ENCODE assay signal across 7 cellular contexts in genomic region chr15:41494190-41494921, GRCh38. TPM values are rescaled to one million over a fixed set of nuclear protein-coding genes. Genes with fewer than 3 reads are reported as not detected.
DNase-seq lines count a peak whose midpoint lies in the region; TF ChIP-seq lines count a peak whose summit lies in the region.

No MANE protein-coding gene starts in this region.

- no peaks in the 10 kb centered on the region for H3K36me3 ChIP-seq in H7 (replicated peaks; ENCODE audit: control insufficient read depth, insufficient read depth, low read length)
- H3K36me3 ChIP-seq in MM.1S (replicated peaks; ENCODE audit: insufficient read depth, low read length), result no peaks in the 10 kb centered on the region
- no peaks in the 10 kb centered on the region for H3K36me3 ChIP-seq in iPS-20b (ENCODE audit: insufficient read depth, low read depth, low read length)

- no peaks in the 10 kb centered on the region for H3K9me2 ChIP-seq in MM.1S (replicated peaks; ENCODE audit: insufficient read depth, low read length)

- no peaks in the 10 kb centered on the region for H3K36me3 Mint-ChIP-seq in activated naive CD4-positive, alpha-beta T cell treated with anti-CD3 and anti-CD28 coated beads for 36 hours (ENCODE audit: low read depth)

- H3K4me2 ChIP-seq in MM.1S (ENCODE audit: low read depth, low read length), result peak overlapping the region; percentile 99

- CTCF ChIA-PET in activated naive CD4-positive, alpha-beta T cell treated with anti-CD3 and anti-CD28 coated beads for 36 hours (lab: Charles Lee), result interaction anchor here (0.8 to 1.1 kb wide), 2 partner anchors 29 to 367 kb away, joined by 3 read pairs; no protein-coding TSS in a partner anchor

- peak overlapping the region; percentile 60 for H3K4me3 ChIP-seq in GM12865 (ENCODE audit: low read depth, low read length)
- peak overlapping the region; percentile 59 for H3K4me3 ChIP-seq in H7 (ENCODE audit: insufficient read depth, low read depth, low read length)
- peak overlapping the region; percentile 64 for H3K4me3 ChIP-seq in MM.1S (ENCODE audit: low read length)
- peak overlapping the region; percentile 49; the same call in 1 of the 2 replicates for H3K4me3 ChIP-seq in iPS-20b (ENCODE audit: low read length)

- no peak overlapping the region; the same call in 1 of the 2 replicates for H3K9ac ChIP-seq in MM.1S (ENCODE audit: low read length)
- no peak overlapping the region for H3K9ac ChIP-seq in iPS-20b (ENCODE audit: low read depth, low read length)

- DNase-seq in GM12865 (ENCODE audit: low read depth) (peak; percentile 52), H7 (peak; percentile 93), MM.1S (peak; percentile 48), NCI-H187 treated with DMSO at 0.1 percent for 48 hours (lab: John Stamatoyannopoulos, UW) (no peak)
- DNase-seq in activated naive CD4-positive, alpha-beta T cell treated with anti-CD3 and anti-CD28 coated beads for 36 hours, result peak; percentile 53
- peak; percentile 43 to 56 for DNase-seq in stimulated activated CD4-positive, alpha-beta T cell treated with anti-CD3 and anti-CD28 coated beads, Interleukin-2, amount 100 ng/mL, for 24 hours

- peak overlapping the region; percentile 59 for H3K4me3 Mint-ChIP-seq in activated naive CD4-positive, alpha-beta T cell treated with anti-CD3 and anti-CD28 coated beads for 36 hours

- no peaks in the 10 kb centered on the region for H4K20me1 ChIP-seq in MM.1S (ENCODE audit: insufficient read depth, low read length)

- H3K27me3 Mint-ChIP-seq in activated naive CD4-positive, alpha-beta T cell treated with anti-CD3 and anti-CD28 coated beads for 36 hours (ENCODE audit: low read depth), result peaks cover 48% of the 10 kb centered on the region

- no peak overlapping the region for H3K27ac Mint-ChIP-seq in activated naive CD4-positive, alpha-beta T cell treated with anti-CD3 and anti-CD28 coated beads for 36 hours

- no peaks in the 10 kb centered on the region for H3K9me3 Mint-ChIP-seq in activated naive CD4-positive, alpha-beta T cell treated with anti-CD3 and anti-CD28 coated beads for 36 hours

- no peaks in the 10 kb centered on the region for H3K9me3 ChIP-seq in MM.1S (replicated peaks; ENCODE audit: insufficient read depth, low read length)
- H3K9me3 ChIP-seq in iPS-20b (ENCODE audit: insufficient read depth, low read depth, low read length), result no peaks in the 10 kb centered on the region

- H3K4me1 ChIP-seq in MM.1S (ENCODE audit: low read length) (peaks cover 5% of the 10 kb centered on the region; the same call in 1 of the 2 replicates), iPS-20b (ENCODE audit: insufficient read depth, low read length) (no peaks in the 10 kb centered on the region; the same call in 1 of the 2 replicates)

- peaks cover 12% of the 10 kb centered on the region; the same call in 1 of the 2 replicates for H3F3A ChIP-seq in MM.1S (ENCODE audit: insufficient read depth, low read length)

- peak overlapping the region; percentile 80 for H2AFZ ChIP-seq in MM.1S (ENCODE audit: low read length)

- H3K4me1 Mint-ChIP-seq in activated naive CD4-positive, alpha-beta T cell treated with anti-CD3 and anti-CD28 coated beads for 36 hours (ENCODE audit: low read depth), result peaks cover 32% of the 10 kb centered on the region

- no peak overlapping the region for H3K27ac ChIP-seq in MM.1S (ENCODE audit: low read length)
- no peak overlapping the region for H3K27ac ChIP-seq in iPS-20b (ENCODE audit: low read length)

- intact Hi-C loops in activated naive CD4-positive, alpha-beta T cell treated with anti-CD3 and anti-CD28 coated beads for 36 hours (cut with micrococcal nuclease), result loop anchor here (5.0 kb wide), 4 partner anchors 63 to 443 kb away; partner anchors contain the start of genes NDUFAF1, RTF1 and TYRO3

- no peaks in the 10 kb centered on the region for H3K79me2 ChIP-seq in MM.1S (ENCODE audit: low read length)

- TF ChIP-seq CTCF in GM12865 (IDR thresholded peaks at IDR 0.05; ENCODE audit: insufficient read depth, low read depth, low read length, missing control alignments), result no peak
- no peak for TF ChIP-seq CTCF in MM.1S (IDR thresholded peaks at IDR 0.05; ENCODE audit: low read length)

- H3K27me3 ChIP-seq in H7 (ENCODE audit: control insufficient read depth, insufficient read depth, low read length), result peaks cover 82% of the 10 kb centered on the region
- no peaks in the 10 kb centered on the region for H3K27me3 ChIP-seq in MM.1S (replicated peaks; ENCODE audit: insufficient read depth, low read length)
- peaks cover 93% of the 10 kb centered on the region for H3K27me3 ChIP-seq in iPS-20b (ENCODE audit: insufficient read depth, low read length)

RNA-seq across cellular contexts. Expression of gene ITPKA, which starts 0.7 kb away (rescaled TPM):
- 0.07 and 0.52 TPM in 2 replicates for total RNA-seq in H7 (2014; rRNA removed; shearing (Covaris generic))
- total RNA-seq in activated naive CD4-positive, alpha-beta T cell treated with anti-CD3 and anti-CD28 coated beads for 36 hours, result 1 to 10 TPM; 1.0 to 1.7 TPM

RNA-seq across cellular contexts. Expression of gene LTK, which starts 19.3 kb away (rescaled TPM):
- 0.07 and 0.15 TPM in 2 replicates for total RNA-seq in H7 (2014; rRNA removed; shearing (Covaris generic))
- total RNA-seq in activated naive CD4-positive, alpha-beta T cell treated with anti-CD3 and anti-CD28 coated beads for 36 hours, result not detected

RNA-seq across cellular contexts. Expression of gene RPAP1, which starts 49.7 kb away (rescaled TPM):
- 65.5 and 77.7 TPM in 2 replicates for total RNA-seq in H7 (2014; rRNA removed; shearing (Covaris generic))
- total RNA-seq in activated naive CD4-positive, alpha-beta T cell treated with anti-CD3 and anti-CD28 coated beads for 36 hours, result 10 to 100 TPM; 48.4 to 49.5 TPM
